Comparison of ENCODE assay signal across 1 cellular context in the genomic region with DNA sequence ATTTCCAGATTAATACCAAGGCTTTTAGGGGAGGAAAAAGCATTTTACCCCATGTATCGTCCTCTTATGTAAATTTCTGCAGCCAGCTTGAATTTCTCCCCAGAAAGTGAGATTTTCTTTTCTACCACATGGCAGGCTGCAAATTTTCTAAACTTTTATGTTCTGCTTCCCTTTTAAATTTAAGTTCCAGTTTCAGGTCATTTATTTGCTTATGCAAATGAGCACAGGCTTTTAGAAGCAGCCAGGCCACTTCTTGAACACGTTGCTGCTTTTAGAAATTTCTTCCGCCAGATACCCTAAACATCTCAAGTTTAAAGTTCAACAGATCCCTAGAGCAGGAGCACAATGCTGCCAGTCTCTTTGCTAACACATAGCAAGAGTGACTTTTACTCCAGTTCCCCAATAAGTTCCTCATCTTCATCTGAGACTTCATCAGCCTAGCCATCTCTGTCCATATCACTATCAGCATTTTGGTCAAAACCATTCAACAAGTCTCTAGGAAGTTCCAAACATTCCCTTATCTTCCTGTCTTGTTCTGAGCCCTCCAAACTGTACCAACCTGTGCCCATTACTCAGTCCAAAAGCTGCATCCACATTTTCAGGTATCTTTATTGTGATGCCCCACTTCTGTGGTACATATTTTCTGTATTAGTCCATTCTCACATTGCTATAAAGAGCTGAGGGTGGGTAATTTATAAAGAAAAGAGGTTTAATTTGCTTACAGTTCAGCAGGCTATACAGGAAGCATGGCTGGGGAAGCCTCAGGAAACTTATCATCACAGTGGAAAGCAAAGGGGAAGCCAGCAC.
TF ChIP-seq lines count a peak whose summit lies in the region.

No MANE protein-coding gene starts in this region.

TF ChIP-seq in GM23338, 12 proteins besides CTCF, POLR2A, EP300 and RAD21 (continued from another document):
- TF ChIP-seq ETS1 (IDR thresholded peaks at IDR 0.05) (no peak), EZH2 (IDR thresholded peaks at IDR 0.05; ENCODE audit: low read depth, unreplicated experiment) (no peak), POLR2AphosphoS5 (IDR thresholded peaks at IDR 0.05; ENCODE audit: low read depth) (no peak), ZNF462 (CRISPR knock-in tag; IDR thresholded peaks at IDR 0.05) (no peak), STAT1 (IDR thresholded peaks at IDR 0.05; ENCODE audit: unreplicated experiment) (no peak), CREB1 (CRISPR knock-in tag; IDR thresholded peaks at IDR 0.05; ENCODE audit: low read depth) (no peak)
